Comparison of ENCODE assay signal across 9 cellular contexts in the genomic region with DNA sequence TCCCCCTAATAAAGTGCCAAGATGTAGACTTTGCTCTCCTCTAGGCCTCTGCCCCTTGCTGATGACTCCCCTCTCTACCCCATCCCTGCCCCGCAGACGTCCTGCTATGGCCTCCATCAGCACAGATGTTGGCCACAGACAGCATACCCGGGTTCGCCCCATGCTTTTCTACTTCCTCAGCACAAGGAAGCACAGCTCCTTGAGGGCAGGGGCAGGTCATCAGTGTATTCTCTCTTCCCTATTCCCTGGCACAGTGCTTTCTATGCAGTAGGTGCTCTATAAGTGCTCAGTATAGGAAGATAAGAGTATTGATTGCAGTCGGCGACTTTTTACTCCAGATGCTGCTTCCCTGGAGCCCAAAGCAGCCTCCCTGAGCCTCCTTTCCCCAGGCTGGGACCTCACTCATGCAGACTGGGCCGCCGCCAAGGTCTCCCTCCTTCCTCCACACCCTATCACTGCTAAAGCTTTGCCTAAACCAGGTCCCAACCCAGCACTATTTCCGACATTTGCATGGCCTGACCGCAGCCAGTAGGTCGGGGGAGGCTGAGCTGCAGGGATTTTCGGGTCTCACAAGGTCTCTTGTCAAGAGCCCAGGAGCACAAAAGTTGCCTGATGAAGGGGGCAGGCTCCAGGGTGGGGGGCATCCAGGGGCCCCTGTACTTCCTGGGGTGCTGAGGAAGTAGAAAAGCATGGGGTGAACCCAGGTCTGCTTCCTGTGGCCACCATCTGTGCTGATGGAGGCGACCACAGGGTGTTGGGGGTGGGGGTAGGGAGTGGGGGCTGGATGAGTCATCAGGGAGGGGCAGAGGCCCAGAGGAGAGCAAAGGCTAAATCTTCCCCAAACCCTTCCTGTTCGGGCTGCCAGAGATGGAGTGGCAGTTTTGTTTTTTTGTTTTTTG. TPM values are rescaled to one million over a fixed set of nuclear protein-coding genes. Genes with fewer than 3 reads are reported as not detected.
DNase-seq lines count a peak whose midpoint lies in the region; ATAC-seq and TF ChIP-seq lines count a peak whose summit lies in the region.
"Had no signal": no experiment of that assay in that cellular context is flagged by ENCODE, and none has a peak within 500 bp of the region (broad histone marks: within the 10 kb centered on the region; RNA-seq: fewer than 3 reads in every experiment).

No MANE protein-coding gene starts in this region.

- H3K9me3 ChIP-seq in right lobe of liver (no peaks in the 10 kb centered on the region), suprapubic skin (no peaks in the 10 kb centered on the region)

- ATAC-seq in GM18517 (IDR thresholded peaks at IDR 0.05; ENCODE audit: unreplicated experiment) (peak; percentile 65), HG02798 (IDR thresholded peaks at IDR 0.05; ENCODE audit: poor library complexity, unreplicated experiment) (peak; percentile 78), right lobe of liver (peak; percentile 63 to 72 (median 66))

- peak; percentile 87 for DNase-seq in NOMO-1 treated with DMSO at 0.1 percent for 48 hours (lab: John Stamatoyannopoulos, UW; ENCODE audit: unreplicated experiment)
- peak; percentile 49 for DNase-seq in activated T-cell treated with anti-CD3 and anti-CD28 coated beads for 48 hours (ENCODE audit: low read depth)
- DNase-seq in right lobe of liver: no peak
- no peak for DNase-seq in suprapubic skin (ENCODE audit: low spot score in 2 of 2)
- DNase-seq in COLO829 (ENCODE audit: low spot score): no peak
- DNase-seq in amygdala (lab: John Stamatoyannopoulos, UW): no peak

- no peak for TF ChIP-seq POLR2A in right lobe of liver (IDR thresholded peaks at IDR 0.05)
- TF ChIP-seq POLR2A in suprapubic skin (IDR thresholded peaks at IDR 0.05): no peak

- no peaks in the 10 kb centered on the region for H3K36me3 ChIP-seq in right lobe of liver
- no peaks in the 10 kb centered on the region for H3K36me3 ChIP-seq in suprapubic skin

- intact Hi-C loops in right lobe of liver (cut with DNase I): no loop called here

- 45% methylated on average over 12 of the region's 14 CpGs for WGBS in right lobe of liver (ENCODE audit: insufficient coverage, low coverage, low lambda C conversion rate, missing lambda C conversion rate)
- WGBS in suprapubic skin: 64% methylated on average over 14 of the region's 14 CpGs

- no peak overlapping the region for H3K27ac ChIP-seq in right lobe of liver
- H3K27ac ChIP-seq in suprapubic skin: peak overlapping the region; percentile 64

- no peak for TF ChIP-seq EP300 in suprapubic skin (IDR thresholded peaks at IDR 0.05)

- H3K27me3 ChIP-seq in right lobe of liver: no peaks in the 10 kb centered on the region
- H3K27me3 ChIP-seq in suprapubic skin: no peaks in the 10 kb centered on the region

- H3K4me1 ChIP-seq in right lobe of liver (no peaks in the 10 kb centered on the region), suprapubic skin (peaks cover 8% of the 10 kb centered on the region)

- H3K4me3 ChIP-seq in right lobe of liver (no peak overlapping the region), suprapubic skin (no peak overlapping the region)

- TF ChIP-seq CTCF in right lobe of liver (IDR thresholded peaks at IDR 0.05): no peak
- no peak for TF ChIP-seq CTCF in suprapubic skin (IDR thresholded peaks at IDR 0.05)

RNA-seq across cellular contexts. Expression of a gene that starts 8.0 kb away (rescaled TPM):
- total RNA-seq in right lobe of liver (not detected), suprapubic skin (not detected)
- total RNA-seq: myocyte had no signal

RNA-seq across cellular contexts. Expression of a gene that starts 12.3 kb away (rescaled TPM):
- total RNA-seq in right lobe of liver: not detected
- not detected for total RNA-seq in suprapubic skin
- total RNA-seq: myocyte had no signal

RNA-seq across cellular contexts. Expression of a gene that starts 18.8 kb away (rescaled TPM):
- total RNA-seq in right lobe of liver: 1 to 10 TPM; 2.3 to 5.7 (median 3.7) TPM
- total RNA-seq in suprapubic skin: 10 to 100 TPM; 13.7 to 17.9 (median 16.3) TPM

RNA-seq across cellular contexts. Expression of a gene that starts 22.5 kb away (rescaled TPM):
- total RNA-seq in right lobe of liver (1 to 10 TPM in 2 of 6 experiments, under 1 TPM in 3, not detected in 1; 0.10 to 1.6 (median 0.83) TPM), suprapubic skin (under 1 TPM in 2 of 4 donors, not detected in 2; 0.18 to 0.30 TPM)

Comparison
In these comparisons a context has a peak if more than half of its experiments do, and no peak if none do; other contexts are left out.
1. DNase-seq: peak in NOMO-1 treated with DMSO at 0.1 percent for 48 hours (single experiment) and activated T-cell treated with anti-CD3 and anti-CD28 coated beads for 48 hours (single experiment); none in right lobe of liver (0 of 3), suprapubic skin (0 of 2), COLO829 (single experiment) and amygdala (0 of 56).
2. Peak in every context shown above with its lines, with median percentiles within 50 percentile points of each other: ATAC-seq.